ENCODE assay signal across 8 cellular contexts in genomic region chr12:124915249-124916236, GRCh38. TPM values are rescaled to one million over a fixed set of nuclear protein-coding genes. Genes with fewer than 3 reads are reported as not detected.
DNase-seq lines count a peak whose midpoint lies in the region; ATAC-seq and TF ChIP-seq lines count a peak whose summit lies in the region.

No MANE protein-coding gene starts in this region.

- no peak for TF ChIP-seq CTCF in epithelial cell of proximal tubule (conservative IDR thresholded peaks at IDR 0.05; ENCODE audit: low read depth, low read length)

- no peaks in the 10 kb centered on the region for H3K9me3 ChIP-seq in naive thymus-derived CD4-positive, alpha-beta T cell (ENCODE audit: control insufficient read depth in 2 of 3, low read length in 3 of 3)

- CTCF ChIA-PET in naive thymus-derived CD4-positive, alpha-beta T cell (lab: Charles Lee), result interaction anchor here (2.1 to 12.4 kb wide), 2 partner anchors 10 to 24 kb away, joined by 8 to 205 read pairs; no protein-coding TSS in a partner anchor

- intact Hi-C loops in naive thymus-derived CD4-positive, alpha-beta T cell (cut with micrococcal nuclease), result loop anchor here (2.0 to 5.0 kb wide), 3 partner anchors 77 to 943 kb away; partner anchors contain the start of genes BRI3BP (in 1 of the 2), CCDC92 (in 1 of the 2), NCOR2 (in 1 of the 2) and ZNF664 (in 1 of the 2)

- DNase-seq in Ammon's horn (ENCODE audit: low spot score), result peak; percentile 66
- peak; percentile 70 for DNase-seq in RKO (ENCODE audit: low spot score)
- DNase-seq in epithelial cell of proximal tubule (ENCODE audit: low read depth), result no peak
- DNase-seq in naive thymus-derived CD4-positive, alpha-beta T cell, result no peak
- no peak for DNase-seq in DMS153 (lab: John Stamatoyannopoulos, UW)
- DNase-seq in NOMO-1 treated with DMSO at 0.1 percent for 48 hours (lab: John Stamatoyannopoulos, UW; ENCODE audit: unreplicated experiment), result no peak

- H3K36me3 ChIP-seq in naive thymus-derived CD4-positive, alpha-beta T cell (ENCODE audit: control insufficient read depth in 2 of 3, insufficient read depth in 3 of 3, low read length in 3 of 3), result peaks cover 7 to 25% (median 8%) of the 10 kb centered on the region in 3 experiments

- H3K4me3 ChIP-seq in epithelial cell of proximal tubule (ENCODE audit: low read depth, low read length), result peak overlapping the region; percentile 89
- peak overlapping the region; percentile 100 for H3K4me3 ChIP-seq in naive thymus-derived CD4-positive, alpha-beta T cell (ENCODE audit: low read length)

- H3K4me1 ChIP-seq in naive thymus-derived CD4-positive, alpha-beta T cell (ENCODE audit: control insufficient read depth in 2 of 2, insufficient read depth in 2 of 2, low read length in 2 of 2), result peaks cover 48 to 53% of the 10 kb centered on the region in 2 donors

- peak overlapping the region; percentile 92 for H3K27ac ChIP-seq in naive thymus-derived CD4-positive, alpha-beta T cell (ENCODE audit: low read depth, low read length)

- H3K36me3 Mint-ChIP-seq in naive thymus-derived CD4-positive, alpha-beta T cell, result peaks cover 16 to 37% (median 33%) of the 10 kb centered on the region in 5 donors

- H3K4me1 Mint-ChIP-seq in naive thymus-derived CD4-positive, alpha-beta T cell, result peaks cover 55 to 96% (median 85%) of the 10 kb centered on the region in 7 donors

- peaks cover 0 to 26% (median 0%) of the 10 kb centered on the region in 11 donors for H3K9me3 Mint-ChIP-seq in naive thymus-derived CD4-positive, alpha-beta T cell

- peak overlapping the region; percentile 92 to 100 (median 99) for H3K27ac Mint-ChIP-seq in naive thymus-derived CD4-positive, alpha-beta T cell

- peaks cover 0 to 13% (median 0%) of the 10 kb centered on the region in 5 donors for H3K27me3 Mint-ChIP-seq in naive thymus-derived CD4-positive, alpha-beta T cell

- peak overlapping the region; percentile 85 to 100 (median 100) for H3K4me3 Mint-ChIP-seq in naive thymus-derived CD4-positive, alpha-beta T cell

- POLR2A ChIA-PET in naive thymus-derived CD4-positive, alpha-beta T cell (lab: Charles Lee), result interaction anchor here (0.6 to 17.1 kb wide), 6 partner anchors 10 to 944 kb away, joined by 3 to 764 read pairs (median 24); no protein-coding TSS in a partner anchor

- ATAC-seq in GM21717 (IDR thresholded peaks at IDR 0.05; ENCODE audit: unreplicated experiment) (peak; percentile 10), GM18870 (IDR thresholded peaks at IDR 0.05; ENCODE audit: unreplicated experiment) (no peak)
- no peak for ATAC-seq in naive thymus-derived CD4-positive, alpha-beta T cell

- H3K27me3 ChIP-seq in naive thymus-derived CD4-positive, alpha-beta T cell (ENCODE audit: control insufficient read depth in 2 of 2, insufficient read depth in 2 of 2, low read length in 2 of 2), result no peaks in the 10 kb centered on the region

RNA-seq across cellular contexts. Expression of gene UBC, which starts 1.1 kb away (rescaled TPM):
- total RNA-seq in epithelial cell of proximal tubule, result 679 and 827 TPM in 2 replicates
- 1,000 to 10,000 TPM in 1 of 5 experiments, 100 to 1,000 TPM in 4; 753 to 1,510 (median 913) TPM for total RNA-seq in naive thymus-derived CD4-positive, alpha-beta T cell
- polyA plus RNA-seq in naive thymus-derived CD4-positive, alpha-beta T cell, result 1,000 to 10,000 TPM; 1,135 to 1,865 TPM

RNA-seq across cellular contexts. Expression of gene SCARB1, which starts 51.9 kb away (rescaled TPM):
- 21.9 and 72.8 TPM in 2 replicates for total RNA-seq in epithelial cell of proximal tubule
- total RNA-seq in naive thymus-derived CD4-positive, alpha-beta T cell, result 1 to 10 TPM; 2.5 to 7.1 (median 4.3) TPM
- 1 to 10 TPM; 2.2 to 2.6 TPM for polyA plus RNA-seq in naive thymus-derived CD4-positive, alpha-beta T cell

Comparison
In these comparisons a context has a peak if more than half of its experiments do, and no peak if none do; other contexts are left out.
1. DNase-seq: peak in Ammon's horn (single experiment) and RKO (single experiment); none in epithelial cell of proximal tubule (single experiment), naive thymus-derived CD4-positive, alpha-beta T cell (0 of 9), DMS153 (single experiment) and NOMO-1 treated with DMSO at 0.1 percent for 48 hours (single experiment).